ENCODE assay signal across 19 cellular contexts in genomic region chr2:196177124-196177523, GRCh38. TPM values are rescaled to one million over a fixed set of nuclear protein-coding genes. Genes with fewer than 3 reads are reported as not detected.
DNase-seq lines count a peak whose midpoint lies in the region; ATAC-seq, FAIRE-seq and TF ChIP-seq lines count a peak whose summit lies in the region.
"Had no signal": no experiment of that assay in that cellular context is flagged by ENCODE, and none has a peak within 500 bp of the region (broad histone marks: within the 10 kb centered on the region; RNA-seq: fewer than 3 reads in every experiment).

No MANE protein-coding gene starts in this region.

- H3K27me3 ChIP-seq in GM12878 (replicated peaks in 1 of 2; ENCODE audit: control insufficient read depth in 2 of 2, insufficient read depth in 2 of 2, low read length in 1 of 2), result no peaks in the 10 kb centered on the region
- H3K27me3 ChIP-seq: pancreas, upper lobe of right lung had no signal

- H2AFZ ChIP-seq in GM12878 (ENCODE audit: control insufficient read depth, low read depth, low read length), result peak overlapping the region; percentile 67

- H3K4me1 Mint-ChIP-seq in activated T-cell treated with anti-CD3 and anti-CD28 coated beads, Interleukin-2, amount 50 U/mL, for 4 hours (ENCODE audit: low read depth), result peaks cover 90% of the 10 kb centered on the region
- H3K4me1 Mint-ChIP-seq in stimulated activated naive CD8-positive, alpha-beta T cell treated with anti-CD3 and anti-CD28 coated beads, Interleukin-15, amount 100 ng/mL, for 72 hours, result peaks cover 85% of the 10 kb centered on the region
- H3K4me1 Mint-ChIP-seq in endothelial cell (ENCODE audit: unreplicated experiment), result peaks cover 9% of the 10 kb centered on the region

- no peaks in the 10 kb centered on the region for H3K36me3 Mint-ChIP-seq in activated T-cell treated with anti-CD3 and anti-CD28 coated beads, Interleukin-2, amount 50 U/mL, for 4 hours (ENCODE audit: insufficient read depth)
- H3K36me3 Mint-ChIP-seq in endothelial cell (ENCODE audit: low read depth, unreplicated experiment), result peaks cover 5% of the 10 kb centered on the region

- no peak for TF ChIP-seq POLR2A in GM12878 (IDR thresholded peaks at IDR 0.05; ENCODE audit: low read depth, low read length)

- H3K9me3 ChIP-seq in GM12878 (replicated peaks; ENCODE audit: control insufficient read depth, insufficient read depth, low read length), result no peaks in the 10 kb centered on the region
- H3K9me3 ChIP-seq: pancreas, upper lobe of right lung had no signal

- peak overlapping the region; percentile 97 for H3K27ac Mint-ChIP-seq in stimulated activated naive CD8-positive, alpha-beta T cell treated with anti-CD3 and anti-CD28 coated beads, Interleukin-15, amount 100 ng/mL, for 72 hours
- H3K27ac Mint-ChIP-seq in endothelial cell (ENCODE audit: unreplicated experiment), result no peak overlapping the region
- H3K27ac Mint-ChIP-seq: endodermal cell had no signal

- H3K36me3 ChIP-seq in GM12878 (ENCODE audit: control insufficient read depth in 2 of 2, insufficient read depth in 2 of 2, low read length in 1 of 2), result no peaks in the 10 kb centered on the region
- H3K36me3 ChIP-seq: pancreas, upper lobe of right lung had no signal

- DNase-seq in activated T-cell treated with anti-CD3 and anti-CD28 coated beads, Interleukin-2, amount 50 U/mL, for 4 hours, result no peak
- DNase-seq in activated T-cell treated with anti-CD3 and anti-CD28 coated beads, Interleukin-2, amount 50 U/mL, for 1 hour, result no peak
- DNase-seq in OCI-M1 (lab: John Stamatoyannopoulos, UW), result peak; percentile 63
- DNase-seq in GM12878 (ENCODE audit: low read depth, low spot score), result no peak
- DNase-seq in stimulated activated naive CD8-positive, alpha-beta T cell treated with anti-CD3 and anti-CD28 coated beads, Interleukin-15, amount 100 ng/mL, for 72 hours, result no peak
- no peak for DNase-seq in endothelial cell (ENCODE audit: low spot score)
- no peak for DNase-seq in NCI-H146 treated with DMSO at 0.1 percent for 48 hours (lab: John Stamatoyannopoulos, UW; ENCODE audit: unreplicated experiment)
- no peak for DNase-seq in DMS153 treated with DMSO at 0.1 percent for 48 hours (lab: John Stamatoyannopoulos, UW; ENCODE audit: unreplicated experiment)
- DNase-seq: ACHN, DMS 273 treated with DMSO at 0.1 percent for 48 hours, endodermal cell, IMR-90, islet precursor cell, midbrain, NCI-H1694, NCI-H524, pancreas, upper lobe of right lung had no signal

- H3K27me3 Mint-ChIP-seq in activated T-cell treated with anti-CD3 and anti-CD28 coated beads, Interleukin-2, amount 50 U/mL, for 4 hours (ENCODE audit: low read depth), result no peaks in the 10 kb centered on the region
- H3K27me3 Mint-ChIP-seq in stimulated activated naive CD8-positive, alpha-beta T cell treated with anti-CD3 and anti-CD28 coated beads, Interleukin-15, amount 100 ng/mL, for 72 hours, result no peaks in the 10 kb centered on the region
- peaks cover 1% of the 10 kb centered on the region for H3K27me3 Mint-ChIP-seq in endothelial cell (ENCODE audit: unreplicated experiment)

- no peak for TF ChIP-seq RAD21 in GM12878 (IDR thresholded peaks at IDR 0.05; ENCODE audit: insufficient read depth, low read depth, low read length)

- H3K4me3 Mint-ChIP-seq in activated T-cell treated with anti-CD3 and anti-CD28 coated beads, Interleukin-2, amount 50 U/mL, for 4 hours, result peak overlapping the region; percentile 79
- H3K4me3 Mint-ChIP-seq in stimulated activated naive CD8-positive, alpha-beta T cell treated with anti-CD3 and anti-CD28 coated beads, Interleukin-15, amount 100 ng/mL, for 72 hours, result peak overlapping the region; percentile 67 to 73
- H3K4me3 Mint-ChIP-seq in endothelial cell (ENCODE audit: unreplicated experiment), result no peak overlapping the region
- H3K4me3 Mint-ChIP-seq: endodermal cell had no signal

- POLR2A ChIA-PET in GM12878 (lab: Charles Lee), result interaction anchor here (0.6 to 5.6 kb wide), 24 partner anchors 12 to 100 kb away, joined by 3 to 64 read pairs (median 5); no protein-coding TSS in a partner anchor

- intact Hi-C loops in GM12878 (cut with micrococcal nuclease; ENCODE audit: unreplicated experiment), result loop anchor here (2.0 to 10.0 kb wide), 4 partner anchors 34 to 1128 kb away; no protein-coding TSS in a partner anchor

- no peak for ATAC-seq in activated T-cell treated with anti-CD3 and anti-CD28 coated beads, Interleukin-2, amount 50 U/mL, for 4 hours
- peak; percentile 6 for ATAC-seq in GM12878
- no peak for ATAC-seq in stimulated activated naive CD8-positive, alpha-beta T cell treated with anti-CD3 and anti-CD28 coated beads, Interleukin-15, amount 100 ng/mL, for 72 hours
- ATAC-seq: pancreas, upper lobe of right lung had no signal

- H3K4me3 ChIP-seq in GM12878, result peak overlapping the region; percentile 56; the same call in 1 of the 2 replicates
- H3K4me3 ChIP-seq: pancreas, upper lobe of right lung had no signal

- H3K9me3 Mint-ChIP-seq in activated T-cell treated with anti-CD3 and anti-CD28 coated beads, Interleukin-2, amount 50 U/mL, for 4 hours, result no peaks in the 10 kb centered on the region
- H3K9me3 Mint-ChIP-seq in stimulated activated naive CD8-positive, alpha-beta T cell treated with anti-CD3 and anti-CD28 coated beads, Interleukin-15, amount 100 ng/mL, for 72 hours, result no peaks in the 10 kb centered on the region
- H3K9me3 Mint-ChIP-seq in endothelial cell (ENCODE audit: unreplicated experiment), result no peaks in the 10 kb centered on the region
- H3K9me3 Mint-ChIP-seq: endodermal cell had no signal

- RAD21 ChIA-PET in GM12878 (lab: Charles Lee; ENCODE audit: unreplicated experiment), result interaction anchor here (0.7 to 6.0 kb wide), 26 partner anchors 12 to 228 kb away, joined by 3 to 93 read pairs (median 12); partner anchors contain the start of gene DNAH7

- H3K79me2 ChIP-seq in GM12878 (ENCODE audit: control insufficient read depth, insufficient read depth, low read length), result no peaks in the 10 kb centered on the region

- TF ChIP-seq CTCF in GM12878 (IDR thresholded peaks at IDR 0.05 in 2 of 3, conservative IDR thresholded peaks at IDR 0.05 in 1 of 3; ENCODE audit: control insufficient read depth in 2 of 3, extremely low read depth in 1 of 3, insufficient read depth in 1 of 3, low read depth in 3 of 3, low read length in 3 of 3) (no peak), endothelial cell (IDR thresholded peaks at IDR 0.05; ENCODE audit: unreplicated experiment) (no peak)

- in situ Hi-C loops in GM12878 (cut with MboI), result no loop called here

- no peak for FAIRE-seq in GM12878 (lab: Jason Lieb, UNC)
- FAIRE-seq: pancreas, TTC549 had no signal

- H3K4me2 ChIP-seq in GM12878 (ENCODE audit: control insufficient read depth, insufficient read depth), result peak overlapping the region; percentile 89

- peaks cover 42% of the 10 kb centered on the region for H3K4me1 ChIP-seq in GM12878 (ENCODE audit: control insufficient read depth, insufficient read depth, low read length)
- H3K4me1 ChIP-seq: pancreas had no signal

- no peaks in the 10 kb centered on the region for H4K20me1 ChIP-seq in GM12878 (ENCODE audit: control insufficient read depth, insufficient read depth)

- peak overlapping the region; percentile 11; the same call in 1 of the 2 replicates for H3K9ac ChIP-seq in GM12878 (ENCODE audit: control insufficient read depth, insufficient read depth, low read length)

- WGBS in GM12878 (ENCODE audit: insufficient coverage, insufficient replicate concordance, low lambda C conversion rate, missing lambda C conversion rate), result 0% methylated on average over 2 of the region's 2 CpGs

- SMC1A ChIA-PET in GM12878 (lab: Charles Lee; ENCODE audit: uncharacterized antibody, unreplicated experiment), result interaction anchor here (1.0 to 7.1 kb wide), 30 partner anchors 8 to 203 kb away, joined by 3 to 88 read pairs (median 9); no protein-coding TSS in a partner anchor

- CTCF ChIA-PET in GM12878 (lab: Yijun Ruan, JAX), result interaction anchor here (0.6 to 4.1 kb wide), 13 partner anchors 11 to 1276 kb away, joined by 3 to 35 read pairs (median 7); no protein-coding TSS in a partner anchor

- peak overlapping the region; percentile 77 for H3K27ac ChIP-seq in GM12878 (ENCODE audit: control insufficient read depth, insufficient read depth)
- H3K27ac ChIP-seq: pancreas, upper lobe of right lung had no signal

- no TSS peak for BruUV-seq in GM12878 (replicated peaks; lab: Mats Ljungman, UMichigan)

- TF ChIP-seq EP300 in GM12878 (IDR thresholded peaks at IDR 0.05; ENCODE audit: borderline replicate concordance in 1 of 2, control insufficient read depth in 1 of 2, low read depth in 2 of 2, low read length in 2 of 2), result no peak

TF ChIP-seq in GM12878, 131 proteins besides CTCF, POLR2A, EP300 and RAD21 (continues in another document):
- TF ChIP-seq ZZZ3 (IDR thresholded peaks at IDR 0.05; ENCODE audit: control insufficient read depth, insufficient read length, low read depth) (no peak), SMARCA5 (IDR thresholded peaks at IDR 0.05) (no peak), EZH2 (IDR thresholded peaks at IDR 0.05; ENCODE audit: borderline replicate concordance, control insufficient read depth, low read depth, low read length) (no peak), KLF5 (IDR thresholded peaks at IDR 0.05; ENCODE audit: partially characterized antibody) (no peak)

RNA-seq across cellular contexts. Expression of gene STK17B, which starts 5.7 kb away (rescaled TPM):
- total RNA-seq in activated T-cell treated with anti-CD3 and anti-CD28 coated beads, Interleukin-2, amount 50 U/mL, for 4 hours, result 100 to 1,000 TPM; 107 to 166 (median 129) TPM
- 287 and 297 TPM in 2 replicates for total RNA-seq in GM12878 (2013; cell fraction: nucleolus; rRNA removed)
- total RNA-seq in GM12878 (2014; rRNA removed) (79.5 and 93.8 TPM in 2 replicates), GM12878 (2014; rRNA removed; fragmentation: Illumina TruSeq; extraction: Trizol) (108 and 112 TPM in 2 replicates), GM12878 (2021) (73.3 and 74.2 TPM in 2 replicates), endothelial cell (ENCODE audit: unreplicated experiment) (7.9 TPM)
- 16.7 TPM for polyA plus RNA-seq in GM12878 (2011; ENCODE audit: low read depth)
- polyA plus RNA-seq in GM12878 (2011; rRNA removed) (78.5 and 140 TPM in 2 replicates), GM12878 (2014; fragmentation: Illumina TruSeq; extraction: Trizol) (55.3 and 75.5 TPM in 2 replicates), GM12878 (2014; fragmentation: Nextera tagmentation; extraction: Ambion mirVana) (10 to 100 TPM; 21.2 to 28.2 TPM), GM12878 (2014; rRNA removed) (27.6 and 35.5 TPM in 2 replicates), GM12878 (2016; fragmentation: Nextera tagmentation; extraction: Ambion mirVana) (10 to 100 TPM; 46.2 to 52.1 TPM)
- polyA plus RNA-seq in GM12878 (2011; cell fraction: cytosol; rRNA removed), result 21.6 and 28.7 TPM in 2 replicates
- polyA plus RNA-seq in GM12878 (2011; cell fraction: nucleus; rRNA removed), result 22.5 and 24.8 TPM in 2 replicates
- 34.8 and 37.2 TPM in 2 replicates for polyA plus RNA-seq in GM12878 (2012)
- polyA minus RNA-seq in GM12878 (2011; rRNA and poly(A)+ RNA removed), result 64.3 and 113 TPM in 2 replicates
- 42.9 and 44.6 TPM in 2 replicates for polyA minus RNA-seq in GM12878 (2011; cell fraction: cytosol; rRNA and poly(A)+ RNA removed)
- polyA minus RNA-seq in GM12878 (2011; cell fraction: nucleus; rRNA and poly(A)+ RNA removed), result 38.0 and 57.0 TPM in 2 replicates
